10 cellular contexts compared by ENCODE assay signal in the genomic region with DNA sequence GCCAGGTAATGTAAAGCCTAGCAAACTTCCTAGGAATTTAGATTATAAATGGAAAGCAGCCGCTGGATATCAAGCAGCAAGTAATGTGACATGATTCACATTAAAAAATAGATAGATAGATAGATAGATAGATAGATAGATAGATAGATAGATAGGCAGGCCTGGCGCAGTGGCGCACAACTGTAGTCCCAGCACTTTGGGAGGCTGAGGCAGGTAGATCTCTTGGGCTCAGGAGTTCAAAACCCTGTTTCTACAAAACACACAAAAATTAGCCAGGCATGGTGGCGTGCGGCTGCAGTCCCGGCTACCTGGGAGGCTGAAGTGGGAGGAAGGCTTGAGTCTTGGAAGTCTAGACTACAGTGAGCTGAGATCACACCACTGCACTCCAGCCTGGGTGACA.
"Had no signal": no experiment of that assay in that cellular context is flagged by ENCODE, and none has a peak within 500 bp of the region (broad histone marks: within the 10 kb centered on the region; RNA-seq: fewer than 3 reads in every experiment).

No MANE protein-coding gene starts in this region.

- H3K9me3 ChIP-seq: HAP-1 had no signal

- H3K4me3 ChIP-seq: GM23248, GM23338, HAP-1 had no signal

- H3K4me2 ChIP-seq: GM23338 had no signal

- H3K27ac ChIP-seq: GM23248 had no signal

- ATAC-seq: GM23338, HCT116 had no signal

- H3K36me3 ChIP-seq: HAP-1 had no signal

- H2AFZ ChIP-seq: GM23248, GM23338 had no signal

- DNase-seq: GM23248, GOT3, H7, H9, HCEC 1CT, HFFc6 had no signal

- FAIRE-seq: H54 had no signal

- H3K9ac ChIP-seq: GM23248 had no signal
